In genomic region chr14:28895389-28895788, GRCh38 we compare ENCODE assay signal across 1 cellular context.
TF ChIP-seq lines count a peak whose summit lies in the region.

No MANE protein-coding gene starts in this region.

TF ChIP-seq in neural cell, 6 proteins besides CTCF, POLR2A, EP300 and RAD21 (continued from another document):
- no peak for TF ChIP-seq REST (IDR thresholded peaks at IDR 0.05; ENCODE audit: borderline replicate concordance)
